Comparison of ENCODE assay signal across 1 cellular context in genomic region chr2:102065675-102066252, GRCh38.
A peak's percentile ranks its signal among the peaks of the same experiment; 100 is the strongest.
TF ChIP-seq lines count a peak whose summit lies in the region.

No MANE protein-coding gene starts in this region.

TF ChIP-seq in HepG2, 621 proteins besides CTCF, POLR2A, EP300 and RAD21 (continued from another document and continues in another):
- TF ChIP-seq, protein P1, sequence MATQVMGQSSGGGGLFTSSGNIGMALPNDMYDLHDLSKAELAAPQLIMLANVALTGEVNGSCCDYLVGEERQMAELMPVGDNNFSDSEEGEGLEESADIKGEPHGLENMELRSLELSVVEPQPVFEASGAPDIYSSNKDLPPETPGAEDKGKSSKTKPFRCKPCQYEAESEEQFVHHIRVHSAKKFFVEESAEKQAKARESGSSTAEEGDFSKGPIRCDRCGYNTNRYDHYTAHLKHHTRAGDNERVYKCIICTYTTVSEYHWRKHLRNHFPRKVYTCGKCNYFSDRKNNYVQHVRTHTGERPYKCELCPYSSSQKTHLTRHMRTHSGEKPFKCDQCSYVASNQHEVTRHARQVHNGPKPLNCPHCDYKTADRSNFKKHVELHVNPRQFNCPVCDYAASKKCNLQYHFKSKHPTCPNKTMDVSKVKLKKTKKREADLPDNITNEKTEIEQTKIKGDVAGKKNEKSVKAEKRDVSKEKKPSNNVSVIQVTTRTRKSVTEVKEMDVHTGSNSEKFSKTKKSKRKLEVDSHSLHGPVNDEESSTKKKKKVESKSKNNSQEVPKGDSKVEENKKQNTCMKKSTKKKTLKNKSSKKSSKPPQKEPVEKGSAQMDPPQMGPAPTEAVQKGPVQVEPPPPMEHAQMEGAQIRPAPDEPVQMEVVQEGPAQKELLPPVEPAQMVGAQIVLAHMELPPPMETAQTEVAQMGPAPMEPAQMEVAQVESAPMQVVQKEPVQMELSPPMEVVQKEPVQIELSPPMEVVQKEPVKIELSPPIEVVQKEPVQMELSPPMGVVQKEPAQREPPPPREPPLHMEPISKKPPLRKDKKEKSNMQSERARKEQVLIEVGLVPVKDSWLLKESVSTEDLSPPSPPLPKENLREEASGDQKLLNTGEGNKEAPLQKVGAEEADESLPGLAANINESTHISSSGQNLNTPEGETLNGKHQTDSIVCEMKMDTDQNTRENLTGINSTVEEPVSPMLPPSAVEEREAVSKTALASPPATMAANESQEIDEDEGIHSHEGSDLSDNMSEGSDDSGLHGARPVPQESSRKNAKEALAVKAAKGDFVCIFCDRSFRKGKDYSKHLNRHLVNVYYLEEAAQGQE (IDR thresholded peaks at IDR 0.05; ENCODE audit: borderline replicate concordance in 1 of 2, low read depth in 1 of 2, low read length in 2 of 2), result peak in 1 of 2 experiments; percentile 40; a peak in 1 of 4 replicates
- peak; percentile 41; the same call in 1 of the 2 replicates for TF ChIP-seq ZFP91 (CRISPR knock-in tag; IDR thresholded peaks at IDR 0.05; ENCODE audit: borderline replicate concordance)
- TF ChIP-seq LCORL (IDR thresholded peaks at IDR 0.05), result no peak
- 0 out of 2 replicates have a peak, but pooled peaks have one; percentile 18 for TF ChIP-seq LCORL (CRISPR knock-in tag; IDR thresholded peaks at IDR 0.05)
- TF ChIP-seq ZNF441 (CRISPR knock-in tag; IDR thresholded peaks at IDR 0.05; ENCODE audit: borderline replicate concordance), result peak; percentile 47; the same call in 1 of the 2 replicates
- no peak for TF ChIP-seq PRPF4 (IDR thresholded peaks at IDR 0.05; ENCODE audit: low read depth, low read length, poor library complexity, severe bottlenecking)
- TF ChIP-seq FOSL1 (CRISPR knock-in tag; IDR thresholded peaks at IDR 0.05; ENCODE audit: borderline replicate concordance), result peak; percentile 97
- peak; percentile 59 for TF ChIP-seq GABPB1 (CRISPR knock-in tag; IDR thresholded peaks at IDR 0.05)
- TF ChIP-seq E2F5 (CRISPR knock-in tag; conservative IDR thresholded peaks at IDR 0.05), result no peak
- no peak for TF ChIP-seq MLX (CRISPR knock-in tag; IDR thresholded peaks at IDR 0.05)
- peak; percentile 40; the same call in 1 of the 2 replicates for TF ChIP-seq RXRA (CRISPR knock-in tag; IDR thresholded peaks at IDR 0.05)
- TF ChIP-seq, protein P2, sequence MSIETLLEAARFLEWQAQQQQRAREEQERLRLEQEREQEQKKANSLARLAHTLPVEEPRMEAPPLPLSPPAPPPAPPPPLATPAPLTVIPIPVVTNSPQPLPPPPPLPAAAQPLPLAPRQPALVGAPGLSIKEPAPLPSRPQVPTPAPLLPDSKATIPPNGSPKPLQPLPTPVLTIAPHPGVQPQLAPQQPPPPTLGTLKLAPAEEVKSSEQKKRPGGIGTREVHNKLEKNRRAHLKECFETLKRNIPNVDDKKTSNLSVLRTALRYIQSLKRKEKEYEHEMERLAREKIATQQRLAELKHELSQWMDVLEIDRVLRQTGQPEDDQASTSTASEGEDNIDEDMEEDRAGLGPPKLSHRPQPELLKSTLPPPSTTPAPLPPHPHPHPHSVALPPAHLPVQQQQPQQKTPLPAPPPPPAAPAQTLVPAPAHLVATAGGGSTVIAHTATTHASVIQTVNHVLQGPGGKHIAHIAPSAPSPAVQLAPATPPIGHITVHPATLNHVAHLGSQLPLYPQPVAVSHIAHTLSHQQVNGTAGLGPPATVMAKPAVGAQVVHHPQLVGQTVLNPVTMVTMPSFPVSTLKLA (IDR thresholded peaks at IDR 0.05), result peak; percentile 91
- TF ChIP-seq ZFP1 (CRISPR knock-in tag; IDR thresholded peaks at IDR 0.05), result peak; percentile 90; the same call in 1 of the 2 replicates
- TF ChIP-seq IRF2 (CRISPR knock-in tag; IDR thresholded peaks at IDR 0.05), result peak; percentile 69
- no peak for TF ChIP-seq PAX8 (CRISPR knock-in tag; IDR thresholded peaks at IDR 0.05; ENCODE audit: borderline replicate concordance)
- peak; percentile 66; the same call in 1 of the 2 replicates for TF ChIP-seq SOX5 (CRISPR knock-in tag; IDR thresholded peaks at IDR 0.05; ENCODE audit: borderline replicate concordance)
- TF ChIP-seq ZBTB33 (CRISPR knock-in tag; IDR thresholded peaks at IDR 0.05), result peak; percentile 99
- TF ChIP-seq ZNF230 (CRISPR knock-in tag; IDR thresholded peaks at IDR 0.05), result peak; percentile 51; the same call in 1 of the 2 replicates
- TF ChIP-seq JUN (CRISPR knock-in tag; IDR thresholded peaks at IDR 0.05), result peak; percentile 92
- peak; percentile 72; the same call in 1 of the 2 replicates for TF ChIP-seq ESRRA (CRISPR knock-in tag; IDR thresholded peaks at IDR 0.05; ENCODE audit: low read depth)
- TF ChIP-seq GZF1 (CRISPR knock-in tag; IDR thresholded peaks at IDR 0.05), result no peak
- TF ChIP-seq, protein P3, sequence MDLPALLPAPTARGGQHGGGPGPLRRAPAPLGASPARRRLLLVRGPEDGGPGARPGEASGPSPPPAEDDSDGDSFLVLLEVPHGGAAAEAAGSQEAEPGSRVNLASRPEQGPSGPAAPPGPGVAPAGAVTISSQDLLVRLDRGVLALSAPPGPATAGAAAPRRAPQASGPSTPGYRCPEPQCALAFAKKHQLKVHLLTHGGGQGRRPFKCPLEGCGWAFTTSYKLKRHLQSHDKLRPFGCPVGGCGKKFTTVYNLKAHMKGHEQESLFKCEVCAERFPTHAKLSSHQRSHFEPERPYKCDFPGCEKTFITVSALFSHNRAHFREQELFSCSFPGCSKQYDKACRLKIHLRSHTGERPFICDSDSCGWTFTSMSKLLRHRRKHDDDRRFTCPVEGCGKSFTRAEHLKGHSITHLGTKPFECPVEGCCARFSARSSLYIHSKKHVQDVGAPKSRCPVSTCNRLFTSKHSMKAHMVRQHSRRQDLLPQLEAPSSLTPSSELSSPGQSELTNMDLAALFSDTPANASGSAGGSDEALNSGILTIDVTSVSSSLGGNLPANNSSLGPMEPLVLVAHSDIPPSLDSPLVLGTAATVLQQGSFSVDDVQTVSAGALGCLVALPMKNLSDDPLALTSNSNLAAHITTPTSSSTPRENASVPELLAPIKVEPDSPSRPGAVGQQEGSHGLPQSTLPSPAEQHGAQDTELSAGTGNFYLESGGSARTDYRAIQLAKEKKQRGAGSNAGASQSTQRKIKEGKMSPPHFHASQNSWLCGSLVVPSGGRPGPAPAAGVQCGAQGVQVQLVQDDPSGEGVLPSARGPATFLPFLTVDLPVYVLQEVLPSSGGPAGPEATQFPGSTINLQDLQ (CRISPR knock-in tag; IDR thresholded peaks at IDR 0.05), result peak; percentile 41; the same call in 1 of the 2 replicates
- no peak for TF ChIP-seq ZEB1 (IDR thresholded peaks at IDR 0.05; ENCODE audit: insufficient replicate concordance, low read depth)
- no peak for TF ChIP-seq ZNF3 (CRISPR knock-in tag; IDR thresholded peaks at IDR 0.05)
- no peak for TF ChIP-seq GABPA (IDR thresholded peaks at IDR 0.05; ENCODE audit: low read depth, low read length)
- 0 out of 2 replicates have a peak, but pooled peaks have one; percentile 14 for TF ChIP-seq GABPA (CRISPR knock-in tag; IDR thresholded peaks at IDR 0.05; ENCODE audit: low read depth)
- TF ChIP-seq ZFP82 (CRISPR knock-in tag; IDR thresholded peaks at IDR 0.05; ENCODE audit: borderline replicate concordance), result peak; percentile 58; the same call in 1 of the 2 replicates
- no peak for TF ChIP-seq TAF15 (IDR thresholded peaks at IDR 0.05; ENCODE audit: low read depth, low read length, poor library complexity, severe bottlenecking)
- peak; percentile 79 for TF ChIP-seq KDM1A (CRISPR knock-in tag; IDR thresholded peaks at IDR 0.05)
- 0 out of 2 replicates have a peak, but pooled peaks have one; percentile 26 for TF ChIP-seq ZNF101 (CRISPR knock-in tag; IDR thresholded peaks at IDR 0.05; ENCODE audit: borderline replicate concordance, low read depth)
- TF ChIP-seq ZMYM2 (CRISPR knock-in tag; IDR thresholded peaks at IDR 0.05), result peak; percentile 97
- 0 out of 2 replicates have a peak, but pooled peaks have one; percentile 25 for TF ChIP-seq ZNF615 (CRISPR knock-in tag; IDR thresholded peaks at IDR 0.05; ENCODE audit: borderline replicate concordance)
- TF ChIP-seq, protein P4, sequence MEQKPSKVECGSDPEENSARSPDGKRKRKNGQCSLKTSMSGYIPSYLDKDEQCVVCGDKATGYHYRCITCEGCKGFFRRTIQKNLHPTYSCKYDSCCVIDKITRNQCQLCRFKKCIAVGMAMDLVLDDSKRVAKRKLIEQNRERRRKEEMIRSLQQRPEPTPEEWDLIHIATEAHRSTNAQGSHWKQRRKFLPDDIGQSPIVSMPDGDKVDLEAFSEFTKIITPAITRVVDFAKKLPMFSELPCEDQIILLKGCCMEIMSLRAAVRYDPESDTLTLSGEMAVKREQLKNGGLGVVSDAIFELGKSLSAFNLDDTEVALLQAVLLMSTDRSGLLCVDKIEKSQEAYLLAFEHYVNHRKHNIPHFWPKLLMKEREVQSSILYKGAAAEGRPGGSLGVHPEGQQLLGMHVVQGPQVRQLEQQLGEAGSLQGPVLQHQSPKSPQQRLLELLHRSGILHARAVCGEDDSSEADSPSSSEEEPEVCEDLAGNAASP (CRISPR knock-in tag; IDR thresholded peaks at IDR 0.05; ENCODE audit: borderline replicate concordance), result peak; percentile 52; the same call in 1 of the 2 replicates
- TF ChIP-seq MXI1 (IDR thresholded peaks at IDR 0.05; ENCODE audit: borderline replicate concordance, low read depth, low read length), result no peak
- TF ChIP-seq ZNF44 (CRISPR knock-in tag; IDR thresholded peaks at IDR 0.05), result 0 out of 2 replicates have a peak, but pooled peaks have one; percentile 76
- TF ChIP-seq ZSCAN5A (CRISPR knock-in tag; IDR thresholded peaks at IDR 0.05; ENCODE audit: borderline replicate concordance), result peak; percentile 64; the same call in 1 of the 2 replicates
- TF ChIP-seq IKZF5 (CRISPR knock-in tag; IDR thresholded peaks at IDR 0.05), result peak; percentile 63; the same call in 1 of the 2 replicates
- TF ChIP-seq RFXANK (CRISPR knock-in tag; IDR thresholded peaks at IDR 0.05), result no peak
- TF ChIP-seq RBAK (CRISPR knock-in tag; IDR thresholded peaks at IDR 0.05), result peak; percentile 70; the same call in 1 of the 2 replicates
- TF ChIP-seq PHF20 (CRISPR knock-in tag; IDR thresholded peaks at IDR 0.05), result peak; percentile 39; the same call in 1 of the 2 replicates
